8 cellular contexts compared by ENCODE assay signal in genomic region chr1:77825356-77825709, GRCh38. TPM values are rescaled to one million over a fixed set of nuclear protein-coding genes. Genes with fewer than 3 reads are reported as not detected.
DNase-seq lines count a peak whose midpoint lies in the region; TF ChIP-seq lines count a peak whose summit lies in the region.

No MANE protein-coding gene starts in this region.

- no peaks in the 10 kb centered on the region for H3K9me3 ChIP-seq in sigmoid colon

- TF ChIP-seq POLR2A in sigmoid colon (IDR thresholded peaks at IDR 0.05), result no peak

- H3K27ac ChIP-seq in sigmoid colon, result peak overlapping the region in 1 of 4 donors; percentile 49

- no peaks in the 10 kb centered on the region for H3K27me3 ChIP-seq in sigmoid colon

- no peak overlapping the region for H3K4me3 ChIP-seq in retinal pigment epithelial cell (ENCODE audit: low read length)
- no peak overlapping the region for H3K4me3 ChIP-seq in sigmoid colon

- peaks cover 0 to 22% (median 0%) of the 10 kb centered on the region in 4 donors for H3K36me3 ChIP-seq in sigmoid colon

- 4 to 25% methylated on average over 4 of the region's 4 CpGs for WGBS in sigmoid colon, 2 donors

- TF ChIP-seq CTCF in GM13976 (IDR thresholded peaks at IDR 0.05; ENCODE audit: borderline replicate concordance, control extremely low read depth, extremely low read depth, insufficient read depth, missing control alignments) (peak; percentile 28), retinal pigment epithelial cell (conservative IDR thresholded peaks at IDR 0.05; ENCODE audit: low read depth, low read length) (peak; percentile 33), sigmoid colon (IDR thresholded peaks at IDR 0.05) (peak in 2 of 4 experiments; percentile 16 to 23)

- H3K4me1 ChIP-seq in sigmoid colon, result peaks cover 0 to 26% (median 11%) of the 10 kb centered on the region in 4 donors

- intact Hi-C loops in sigmoid colon (cut with DNase I), result no loop called here

- no peak for TF ChIP-seq EP300 in sigmoid colon (IDR thresholded peaks at IDR 0.05)

- DNase-seq in ACHN, result peak; percentile 73
- DNase-seq in GM13976 (ENCODE audit: low spot score), result peak; percentile 27
- peak; percentile 67 for DNase-seq in HT-29 (ENCODE audit: low spot score)
- DNase-seq in SIG-M5 (lab: John Stamatoyannopoulos, UW), result peak; percentile 41
- DNase-seq in fibroblast of the conjunctiva (ENCODE audit: low read depth), result peak; percentile 85
- DNase-seq in retinal pigment epithelial cell (ENCODE audit: low read depth), result no peak
- no peak for DNase-seq in middle frontal gyrus (ENCODE audit: extremely low spot score, low spot score)
- no peak for DNase-seq in sigmoid colon

- in situ Hi-C loops in ACHN (cut with HindIII; ENCODE audit: low pct_ligation_motif_present, low pct_unique_long_range_greater_than_20kb, low sequenced_read_pairs), result no loop called here
- in situ Hi-C loops in GM13976 (cut with MboI; ENCODE audit: low sequenced_read_pairs, unreplicated experiment), result no loop called here

RNA-seq across cellular contexts. Expression of gene MIGA1, which starts 45.9 kb away (rescaled TPM):
- 2.0 and 2.1 TPM in 2 replicates for total RNA-seq in HT-29 (2014; rRNA removed; shearing (Covaris generic))
- 10 to 100 TPM; 18.8 to 22.2 (median 20.4) TPM for total RNA-seq in sigmoid colon
- 1 to 10 TPM; 1.2 to 4.7 (median 1.2) TPM for polyA plus RNA-seq in sigmoid colon

Comparison
In these comparisons a context has a peak if more than half of its experiments do, and no peak if none do; other contexts are left out.
1. DNase-seq: peak in ACHN (single experiment), GM13976 (single experiment), HT-29 (single experiment), SIG-M5 (single experiment) and fibroblast of the conjunctiva (single experiment); none in retinal pigment epithelial cell (single experiment), middle frontal gyrus (single experiment) and sigmoid colon (single experiment).